ENCODE assay signal across 30 cellular contexts in the genomic region with DNA sequence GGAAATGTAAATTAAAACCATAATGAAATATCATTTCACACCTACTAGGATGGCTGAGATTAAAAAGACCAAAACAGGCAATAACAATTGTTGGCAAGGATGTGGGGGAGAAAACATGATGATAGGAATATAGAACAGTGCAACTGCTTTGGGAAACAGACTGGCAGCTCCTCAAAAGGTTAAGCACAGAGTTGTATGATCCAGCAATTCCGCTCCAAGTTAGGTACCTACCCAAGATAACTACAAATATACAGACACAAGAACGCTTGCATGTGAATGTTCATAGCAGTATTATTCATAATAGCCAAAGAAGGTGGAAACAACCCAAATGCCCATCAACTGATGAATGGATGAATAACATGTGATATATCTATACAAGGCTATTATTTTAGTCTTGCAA.
"Had no signal": no experiment of that assay in that cellular context is flagged by ENCODE, and none has a peak within 500 bp of the region (broad histone marks: within the 10 kb centered on the region; RNA-seq: fewer than 3 reads in every experiment).

No MANE protein-coding gene starts in this region.

- H3K4me1 ChIP-seq: ascending aorta, breast epithelium, colonic mucosa, heart left ventricle had no signal

- H3K4me3 ChIP-seq: ascending aorta, breast epithelium, cardiac muscle cell, colonic mucosa, esophagus squamous epithelium, heart left ventricle had no signal

- H3K36me3 ChIP-seq: ascending aorta, breast epithelium, cardiac muscle cell, colonic mucosa, esophagus squamous epithelium, heart left ventricle had no signal

- FAIRE-seq: endometrium, endothelial cell of umbilical vein, frontal cortex had no signal

- H3K27ac ChIP-seq: ascending aorta, breast epithelium, cardiac muscle cell, colonic mucosa, epithelial cell of prostate, esophagus squamous epithelium, heart left ventricle had no signal

- ATAC-seq: activated naive CD4-positive, alpha-beta T cell treated with anti-CD3 and anti-CD28 coated beads, Interleukin-2, amount 50 U/mL, for 72 hours; activated T-cell treated with anti-CD3 and anti-CD28 coated beads, Interleukin-2, amount 50 U/mL, for 72 hours; heart left ventricle had no signal

- H3K27me3 ChIP-seq: ascending aorta, breast epithelium, cardiac muscle cell, colonic mucosa, esophagus squamous epithelium, heart left ventricle had no signal

- DNase-seq: activated CD4-positive, alpha-beta memory T cell treated with anti-CD3 and anti-CD28 coated beads, Interleukin-2, amount 10 ng/mL, durations not matched to agents 7 days and 5 days; activated CD4-positive, alpha-beta T cell treated with anti-CD3 and anti-CD28 coated beads for 4 hours; activated CD4-positive, alpha-beta T cell treated with anti-CD3 and anti-CD28 coated beads, Interleukin-2, amount 10 ng/mL, durations not matched to agents 7 days and 5 days; activated CD4-positive, alpha-beta T cell treated with anti-CD3 and anti-CD28 coated beads, Interleukin-2, amount 50 U/mL, for 4 hours; activated CD4-positive, CD25-positive, alpha-beta regulatory T cell; activated CD4-positive, CD25-positive, alpha-beta regulatory T cell treated with anti-CD3 and anti-CD28 coated beads, Interleukin-2, amount 50 U/mL, for 72 hours; activated CD8-positive, alpha-beta memory T cell treated with anti-CD3 and anti-CD28 coated beads, Interleukin-2, amount 50 U/mL, for 48 hours; activated gamma-delta T cell; activated naive CD4-positive, alpha-beta T cell; activated naive CD4-positive, alpha-beta T cell treated with anti-CD3 and anti-CD28 coated beads, Interleukin-2, amount 10 ng/mL, durations not matched to agents 7 days and 5 days; activated naive CD8-positive, alpha-beta T cell treated with anti-CD3 and anti-CD28 coated beads, Interleukin-2, amount 10 ng/mL, durations not matched to agents 7 days and 5 days; activated T-cell treated with anti-CD3 and anti-CD28 coated beads for 4 hours; activated T-cell treated with anti-CD3 and anti-CD28 coated beads, Interleukin-2, amount 50 U/mL, for 24 hours; activated T-cell treated with anti-CD3 and anti-CD28 coated beads, Interleukin-2, amount 50 U/mL, for 72 hours; central memory CD4-positive, alpha-beta T cell; cerebellar nuclear complex; colonic mucosa; effector CD8-positive, alpha-beta T cell; esophagus squamous epithelium; glutamatergic neuron; heart left ventricle; T-helper 2 cell had no signal

- H3K9me3 ChIP-seq: ascending aorta, colonic mucosa, esophagus squamous epithelium had no signal
